9 cellular contexts compared by ENCODE assay signal in the genomic region with DNA sequence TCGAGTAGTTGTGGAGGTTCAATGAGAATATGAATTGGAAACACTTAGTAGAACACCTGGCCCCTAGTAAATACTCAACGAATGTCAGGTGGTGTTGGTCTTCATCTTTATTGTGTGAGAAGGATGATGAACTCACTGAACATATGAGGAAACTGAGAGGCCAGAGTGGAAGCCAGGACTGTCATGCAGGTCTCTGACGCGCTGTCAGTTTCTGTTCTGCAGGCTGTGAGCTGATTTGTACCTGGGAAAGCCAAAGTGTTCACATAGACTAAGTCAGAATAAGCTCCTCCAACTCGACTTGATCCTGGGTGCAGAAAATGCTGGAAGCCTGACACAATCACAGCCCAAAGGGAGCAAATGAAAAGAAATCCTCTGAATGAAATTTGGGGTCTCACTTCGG.
DNase-seq lines count a peak whose midpoint lies in the region; ATAC-seq and TF ChIP-seq lines count a peak whose summit lies in the region.
"Had no signal": no experiment of that assay in that cellular context is flagged by ENCODE, and none has a peak within 500 bp of the region (broad histone marks: within the 10 kb centered on the region; RNA-seq: fewer than 3 reads in every experiment).

No MANE protein-coding gene starts in this region.

- H3K9me3 ChIP-seq in body of pancreas (no peaks in the 10 kb centered on the region), ovary (no peaks in the 10 kb centered on the region)

- DNase-seq in GM10266 (ENCODE audit: extremely low spot score) = peak; percentile 35
- DNase-seq in body of pancreas = no peak
- DNase-seq in nephron progenitor cell = no peak
- DNase-seq in 8988T = no peak
- no peak for DNase-seq in activated CD4-positive, CD25-positive, alpha-beta regulatory T cell treated with anti-CD3 and anti-CD28 coated beads, Interleukin-2, amount 50 U/mL, for 72 hours
- DNase-seq in ovary = no peak
- DNase-seq in mucosa of gallbladder (ENCODE audit: low spot score) = no peak

- ATAC-seq in HG02852 (IDR thresholded peaks at IDR 0.05; ENCODE audit: unreplicated experiment) = peak; percentile 48
- ATAC-seq in body of pancreas = peak; percentile 4

- H3K27ac Mint-ChIP-seq in nephron progenitor cell = peak overlapping the region; percentile 93

- H3K36me3 ChIP-seq in body of pancreas (replicated peaks in 1 of 2; ENCODE audit: insufficient read depth in 1 of 2, low read depth in 2 of 2) (no peaks in the 10 kb centered on the region), ovary (no peaks in the 10 kb centered on the region)

- intact Hi-C loops in body of pancreas (cut with DNase I) = no loop called here
- intact Hi-C loops in ovary (cut with DNase I) = no loop called here

- H3K9me3 Mint-ChIP-seq in nephron progenitor cell = no peaks in the 10 kb centered on the region

- peaks cover 15% of the 10 kb centered on the region for H3K4me1 ChIP-seq in body of pancreas
- H3K4me1 ChIP-seq in ovary (ENCODE audit: insufficient read depth) = peaks cover 4% of the 10 kb centered on the region

- H3K27ac ChIP-seq in body of pancreas (peak overlapping the region; percentile 72 to 86 (median 80)), ovary (peak overlapping the region in 1 of 2 donors; percentile 42)
- H3K27ac ChIP-seq: KMS-11 had no signal

- no peak for TF ChIP-seq CTCF in GM10266 (IDR thresholded peaks at IDR 0.05; ENCODE audit: control insufficient read depth, insufficient read depth, low read depth, missing control alignments)
- no peak for TF ChIP-seq CTCF in body of pancreas (IDR thresholded peaks at IDR 0.05)
- TF ChIP-seq CTCF in nephron progenitor cell (IDR thresholded peaks at IDR 0.05) = no peak
- TF ChIP-seq CTCF in ovary (IDR thresholded peaks at IDR 0.05) = no peak

- H3K36me3 Mint-ChIP-seq in nephron progenitor cell (ENCODE audit: low read depth) = no peaks in the 10 kb centered on the region

- TF ChIP-seq POLR2A in body of pancreas (IDR thresholded peaks at IDR 0.05) (no peak), ovary (IDR thresholded peaks at IDR 0.05) (no peak)

- TF ChIP-seq EP300 in ovary (IDR thresholded peaks at IDR 0.05) = no peak

- 55 to 60% methylated on average over 6 of the region's 6 CpGs for WGBS in body of pancreas, 2 donors
- 61 to 71% (median 65%) methylated on average over 6 of the region's 6 CpGs for WGBS in ovary, 3 donors

- no peak overlapping the region for H3K4me3 ChIP-seq in body of pancreas
- H3K4me3 ChIP-seq in ovary = no peak overlapping the region

- H3K27me3 ChIP-seq in body of pancreas (no peaks in the 10 kb centered on the region), ovary (no peaks in the 10 kb centered on the region)

- H3K4me1 Mint-ChIP-seq in nephron progenitor cell = peaks cover 64% of the 10 kb centered on the region

- no peak overlapping the region for H3K4me3 Mint-ChIP-seq in nephron progenitor cell

- peaks cover 4% of the 10 kb centered on the region for H3K27me3 Mint-ChIP-seq in nephron progenitor cell (ENCODE audit: low read depth, poor library complexity)
